ENCODE assay signal across 8 cellular contexts in the genomic region with DNA sequence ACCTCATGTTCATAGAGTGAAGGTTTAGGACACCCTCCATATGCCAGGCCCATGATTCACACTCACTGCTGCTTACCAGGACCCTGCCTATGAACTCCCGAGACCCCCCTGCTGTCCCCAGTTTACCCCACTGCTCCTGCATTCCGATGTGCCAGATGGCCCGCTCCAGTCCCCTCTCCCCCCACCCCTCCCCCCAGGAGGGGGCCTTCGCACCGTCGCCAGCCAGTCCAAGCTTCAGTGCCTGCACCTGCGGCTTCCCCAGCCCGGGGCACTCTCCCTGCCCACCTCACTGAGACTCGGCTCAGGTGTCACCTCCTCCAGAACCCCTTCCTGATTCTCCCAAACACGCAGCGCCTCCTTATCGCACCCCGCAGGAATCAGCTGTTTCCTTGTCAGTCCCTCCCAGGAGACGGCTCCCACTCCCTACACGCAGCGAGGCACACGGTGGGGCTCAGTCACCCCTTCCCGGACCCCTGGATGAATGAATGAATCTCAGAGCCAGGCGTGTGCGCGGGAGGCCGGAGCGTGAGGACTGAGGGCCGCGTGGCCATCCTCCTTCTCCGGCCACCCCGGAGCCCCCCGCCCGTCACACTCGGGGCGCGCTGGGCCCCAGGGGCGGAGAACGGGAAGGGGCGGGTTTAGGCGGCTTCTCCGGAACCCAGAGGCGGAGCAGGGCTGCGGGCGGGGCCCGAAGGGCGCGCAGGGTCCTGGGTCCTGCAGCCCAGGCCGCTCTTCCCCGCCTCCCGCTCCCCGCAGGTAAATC. TPM values are rescaled to one million over a fixed set of nuclear protein-coding genes. Genes with fewer than 3 reads are reported as not detected.
DNase-seq lines count a peak whose midpoint lies in the region; ATAC-seq and TF ChIP-seq lines count a peak whose summit lies in the region.

No MANE protein-coding gene starts in this region.

- peak; percentile 42 for ATAC-seq in GM23338

- H3K4me2 ChIP-seq in GM23338, result peak overlapping the region; percentile 89

- H3K36me3 Mint-ChIP-seq in GM23338 (ENCODE audit: low read depth), result no peaks in the 10 kb centered on the region

- peaks cover 8% of the 10 kb centered on the region; the same call in 1 of the 2 replicates for H3K79me2 ChIP-seq in GM23338 (replicated peaks; ENCODE audit: insufficient read depth)

- peak; percentile 54 for TF ChIP-seq POLR2A in NB4 (IDR thresholded peaks at IDR 0.05; ENCODE audit: extremely low read depth, insufficient read length)

- TF ChIP-seq CTCF in GM23338 (conservative IDR thresholded peaks at IDR 0.05; ENCODE audit: low read depth in 2 of 2), result no peak
- no peak for TF ChIP-seq CTCF in NB4 (IDR thresholded peaks at IDR 0.05; ENCODE audit: low read depth, low read length)
- no peak for TF ChIP-seq CTCF in WI38 (IDR thresholded peaks at IDR 0.05; ENCODE audit: low read depth, low read length)

- H3K36me3 ChIP-seq in GM23338 (ENCODE audit: insufficient read depth), result no peaks in the 10 kb centered on the region

- H3K4me1 Mint-ChIP-seq in GM23338, result peaks cover 30% of the 10 kb centered on the region

- peaks cover 30% of the 10 kb centered on the region for H3F3A ChIP-seq in GM23338 (replicated peaks; ENCODE audit: low read depth)

- H3K4me1 ChIP-seq in GM23338 (ENCODE audit: insufficient read depth), result peaks cover 12% of the 10 kb centered on the region

- H3K9me2 ChIP-seq in GM23338 (ENCODE audit: insufficient read depth), result no peaks in the 10 kb centered on the region

- no peaks in the 10 kb centered on the region; the same call in 1 of the 3 replicates for H3K9me3 Mint-ChIP-seq in GM23338

- H3K27ac ChIP-seq in GM23338 (ENCODE audit: low read depth), result no peak overlapping the region

- peaks cover 45% of the 10 kb centered on the region for H3K27me3 ChIP-seq in GM23338 (ENCODE audit: insufficient read depth)

- H4K20me1 ChIP-seq in GM23338 (replicated peaks; ENCODE audit: insufficient read depth), result no peaks in the 10 kb centered on the region; the same call in 1 of the 2 replicates

- DNase-seq in ELR (ENCODE audit: low read depth), result peak; percentile 68
- peak; percentile 80 for DNase-seq in GM23338 (ENCODE audit: low spot score)
- peak; percentile 49 for DNase-seq in NB4 (ENCODE audit: low read depth)
- peak; percentile 59 for DNase-seq in cerebellar cortex (ENCODE audit: low spot score)
- DNase-seq in left kidney (ENCODE audit: low read depth, low spot score), result peak; percentile 80
- peak; percentile 72 for DNase-seq in stimulated activated CD4-positive, alpha-beta T cell treated with anti-CD3 and anti-CD28 coated beads, Interleukin-4, amount 100 ng/mL, for 1 hour
- DNase-seq in foreskin melanocyte, result no peak

- peaks cover 39% of the 10 kb centered on the region for H3K27me3 Mint-ChIP-seq in GM23338 (ENCODE audit: insufficient read depth, low read depth, poor library complexity)

- peak overlapping the region; percentile 83 for H3K4me3 Mint-ChIP-seq in GM23338

- no peak overlapping the region for H3K27ac Mint-ChIP-seq in GM23338

- H2AFZ ChIP-seq in GM23338, result peak overlapping the region; percentile 89; the same call in 1 of the 2 replicates

- H3K4me3 ChIP-seq in GM23338, result peak overlapping the region; percentile 90
- peak overlapping the region; percentile 28 for H3K4me3 ChIP-seq in NB4 (ENCODE audit: low read depth, low read length)
- peak overlapping the region; percentile 83 for H3K4me3 ChIP-seq in WI38 (ENCODE audit: low read depth, low read length)

TF ChIP-seq in GM23338, 12 proteins besides CTCF, POLR2A, EP300 and RAD21:
- TF ChIP-seq POLR2AphosphoS5 (IDR thresholded peaks at IDR 0.05; ENCODE audit: low read depth) (peak; percentile 64; the same call in 1 of the 2 replicates), ZNF114 (CRISPR knock-in tag; IDR thresholded peaks at IDR 0.05) (no peak)

RNA-seq across cellular contexts. Expression of a gene that starts 1.7 kb away (rescaled TPM):
- 35.2 and 57.1 TPM in 2 replicates for total RNA-seq in GM23338 (2014; rRNA removed; shearing (Covaris generic))
- 12.3 and 13.9 TPM in 2 replicates for polyA plus RNA-seq in GM23338 (2016; fragmentation: Nextera tagmentation; extraction: Ambion mirVana)

RNA-seq across cellular contexts. Expression of a gene that starts 25.6 kb away (rescaled TPM):
- total RNA-seq in GM23338 (2014; rRNA removed; shearing (Covaris generic)), result 22.5 and 29.7 TPM in 2 replicates
- 8.4 TPM in 2 replicates for polyA plus RNA-seq in GM23338 (2016; fragmentation: Nextera tagmentation; extraction: Ambion mirVana)

RNA-seq across cellular contexts. Expression of a gene that starts 34.8 kb away (rescaled TPM):
- 59.8 and 61.1 TPM in 2 replicates for total RNA-seq in GM23338 (2014; rRNA removed; shearing (Covaris generic))
- 28.6 and 32.6 TPM in 2 replicates for polyA plus RNA-seq in GM23338 (2016; fragmentation: Nextera tagmentation; extraction: Ambion mirVana)

Comparison
In these comparisons a context has a peak if more than half of its experiments do, and no peak if none do; other contexts are left out.
1. H3K4me3 ChIP-seq: peak in every context shown above with its lines; median percentile 90 in GM23338; 83 in WI38; 28 in NB4.